ENCODE assay signal across 15 cellular contexts in the genomic region with DNA sequence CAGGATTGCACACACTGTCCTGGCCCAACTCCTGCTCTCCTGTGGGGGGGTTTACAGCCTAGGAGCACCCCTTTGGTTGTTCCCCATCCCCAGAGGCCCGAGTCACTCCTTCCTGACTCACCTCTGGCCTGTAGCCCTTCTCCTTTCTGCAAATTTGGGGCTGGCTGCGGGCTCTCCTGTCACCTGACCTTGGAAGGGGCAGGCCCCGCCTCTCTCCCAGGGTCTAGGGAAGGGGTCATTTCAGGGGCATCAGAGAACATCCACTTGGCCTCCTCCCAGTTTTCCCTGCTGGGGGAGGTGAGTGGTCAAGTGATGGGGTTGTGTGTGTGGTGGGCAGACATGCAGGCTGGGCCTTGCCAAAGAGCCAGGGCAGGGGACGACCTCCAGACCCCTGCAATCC. TPM values are rescaled to one million over a fixed set of nuclear protein-coding genes. Genes with fewer than 3 reads are reported as not detected.
A peak's percentile ranks its signal among the peaks of the same experiment; 100 is the strongest.
DNase-seq lines count a peak whose midpoint lies in the region; ATAC-seq and TF ChIP-seq lines count a peak whose summit lies in the region.
"Had no signal": no experiment of that assay in that cellular context is flagged by ENCODE, and none has a peak within 500 bp of the region (broad histone marks: within the 10 kb centered on the region; RNA-seq: fewer than 3 reads in every experiment).

No MANE protein-coding gene starts in this region.

- no peaks in the 10 kb centered on the region for H3K36me3 Mint-ChIP-seq in natural killer cell treated with Interleukin-12 subunit alpha and Interleukin-12 subunit beta and Interleukin-15 and Interleukin-18, amount 100 ng/mL, for 72 hours
- no peaks in the 10 kb centered on the region for H3K36me3 Mint-ChIP-seq in natural killer cell
- no peaks in the 10 kb centered on the region for H3K36me3 Mint-ChIP-seq in WTC11
- H3K36me3 Mint-ChIP-seq in nephron (ENCODE audit: low read depth) = peaks cover 5% of the 10 kb centered on the region
- H3K36me3 Mint-ChIP-seq: T-cell had no signal

- intact Hi-C loops in natural killer cell (cut with micrococcal nuclease) = no loop called here

- POLR2A ChIA-PET in WTC11 (lab: Charles Lee) = no interaction called here

- H3K4me1 Mint-ChIP-seq in natural killer cell treated with Interleukin-12 subunit alpha and Interleukin-12 subunit beta and Interleukin-15 and Interleukin-18, amount 100 ng/mL, for 72 hours (ENCODE audit: low read depth in 2 of 2) = peaks cover 4 to 7% of the 10 kb centered on the region in 2 donors
- H3K4me1 Mint-ChIP-seq in natural killer cell (peaks cover 5 to 10% of the 10 kb centered on the region in 2 donors), WTC11 (peaks cover 37% of the 10 kb centered on the region), nephron (peaks cover 33% of the 10 kb centered on the region)

- TF ChIP-seq CTCF in natural killer cell (IDR thresholded peaks at IDR 0.05) (no peak), WTC11 (IDR thresholded peaks at IDR 0.05) (no peak), nephron (IDR thresholded peaks at IDR 0.05; ENCODE audit: unreplicated experiment in 3 of 3) (no peak)

- CTCF ChIA-PET in WTC11 (lab: Charles Lee) = interaction anchor here (1.1 kb wide), 1 partner anchor 16 kb away, joined by 7 read pairs; no protein-coding TSS in a partner anchor

- no peaks in the 10 kb centered on the region for H3K9me3 Mint-ChIP-seq in natural killer cell treated with Interleukin-12 subunit alpha and Interleukin-12 subunit beta and Interleukin-15 and Interleukin-18, amount 100 ng/mL, for 72 hours
- no peaks in the 10 kb centered on the region for H3K9me3 Mint-ChIP-seq in natural killer cell
- H3K9me3 Mint-ChIP-seq in WTC11 = no peaks in the 10 kb centered on the region
- H3K9me3 Mint-ChIP-seq in nephron = no peaks in the 10 kb centered on the region
- H3K9me3 Mint-ChIP-seq: T-cell had no signal

- no peak for DNase-seq in natural killer cell treated with Interleukin-12 subunit alpha and Interleukin-12 subunit beta and Interleukin-15 and Interleukin-18, amount 100 ng/mL, for 72 hours (ENCODE audit: low spot score)
- DNase-seq in natural killer cell = no peak
- no peak for DNase-seq in WTC11 (ENCODE audit: low spot score)
- no peak for DNase-seq in effector CD4-positive, alpha-beta T cell
- no peak for DNase-seq in occipital lobe (lab: John Stamatoyannopoulos, UW)
- DNase-seq: NCI-H1694 treated with DMSO at 0.1 percent for 48 hours; NCI-H2227 treated with DMSO at 0.1 percent for 48 hours; stimulated activated CD4-positive, alpha-beta T cell treated with anti-CD3 and anti-CD28 coated beads, Interleukin-1b, Interleukin-23, amount 100 ng/mL, for 48 hours; T-cell had no signal

- no peak for ATAC-seq in natural killer cell treated with Interleukin-12 subunit alpha and Interleukin-12 subunit beta and Interleukin-15 and Interleukin-18, amount 100 ng/mL, for 72 hours
- no peak for ATAC-seq in natural killer cell
- no peak for ATAC-seq in WTC11
- no peak for ATAC-seq in GM19397 (IDR thresholded peaks at IDR 0.05; ENCODE audit: unreplicated experiment)
- no peak for ATAC-seq in GM18519 (IDR thresholded peaks at IDR 0.05; ENCODE audit: low FRiP score, unreplicated experiment)
- ATAC-seq: T-cell had no signal

- H3K27me3 Mint-ChIP-seq in natural killer cell treated with Interleukin-12 subunit alpha and Interleukin-12 subunit beta and Interleukin-15 and Interleukin-18, amount 100 ng/mL, for 72 hours = peaks cover 0 to 4% of the 10 kb centered on the region in 2 donors
- H3K27me3 Mint-ChIP-seq in natural killer cell (ENCODE audit: low read depth in 2 of 2) (peaks cover 0 to 3% of the 10 kb centered on the region in 2 donors), WTC11 (ENCODE audit: low read depth) (no peaks in the 10 kb centered on the region), nephron (ENCODE audit: low read depth) (peaks cover 7% of the 10 kb centered on the region)
- H3K27me3 Mint-ChIP-seq: T-cell had no signal

- no peak overlapping the region for H3K27ac Mint-ChIP-seq in natural killer cell treated with Interleukin-12 subunit alpha and Interleukin-12 subunit beta and Interleukin-15 and Interleukin-18, amount 100 ng/mL, for 72 hours
- no peak overlapping the region for H3K27ac Mint-ChIP-seq in natural killer cell
- no peak overlapping the region for H3K27ac Mint-ChIP-seq in WTC11
- peak overlapping the region in 2 of 3 experiments; percentile 59 to 61 for H3K27ac Mint-ChIP-seq in nephron

- peak overlapping the region; percentile 9 for H3K4me3 Mint-ChIP-seq in natural killer cell treated with Interleukin-12 subunit alpha and Interleukin-12 subunit beta and Interleukin-15 and Interleukin-18, amount 100 ng/mL, for 72 hours
- H3K4me3 Mint-ChIP-seq in natural killer cell = no peak overlapping the region
- peak overlapping the region; percentile 40 for H3K4me3 Mint-ChIP-seq in WTC11
- H3K4me3 Mint-ChIP-seq in nephron = peak overlapping the region; percentile 73 to 85 (median 81)

TF ChIP-seq in WTC11, 78 proteins besides CTCF, POLR2A, EP300 and RAD21:
- no peak for TF ChIP-seq CREB1 (CRISPR knock-in tag; IDR thresholded peaks at IDR 0.05)
- TF ChIP-seq, protein P1, sequence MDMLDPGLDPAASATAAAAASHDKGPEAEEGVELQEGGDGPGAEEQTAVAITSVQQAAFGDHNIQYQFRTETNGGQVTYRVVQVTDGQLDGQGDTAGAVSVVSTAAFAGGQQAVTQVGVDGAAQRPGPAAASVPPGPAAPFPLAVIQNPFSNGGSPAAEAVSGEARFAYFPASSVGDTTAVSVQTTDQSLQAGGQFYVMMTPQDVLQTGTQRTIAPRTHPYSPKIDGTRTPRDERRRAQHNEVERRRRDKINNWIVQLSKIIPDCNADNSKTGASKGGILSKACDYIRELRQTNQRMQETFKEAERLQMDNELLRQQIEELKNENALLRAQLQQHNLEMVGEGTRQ (CRISPR knock-in tag; IDR thresholded peaks at IDR 0.05) = peak; percentile 62; the same call in 1 of the 2 replicates

RNA-seq across cellular contexts. Expression of a gene that starts 1.8 kb away (rescaled TPM):
- not detected for total RNA-seq in natural killer cell treated with Interleukin-12 subunit alpha and Interleukin-12 subunit beta and Interleukin-15 and Interleukin-18, amount 100 ng/mL, for 72 hours
- under 1 TPM in 2 of 3 donors, not detected in 1; 0.12 to 0.13 TPM for total RNA-seq in natural killer cell
- 6.2 to 7.6 TPM (median 6.7 TPM) in 3 replicates for total RNA-seq in WTC11 (2021)
- 47.9 TPM for total RNA-seq in occipital lobe
- total RNA-seq: myocyte had no signal

RNA-seq across cellular contexts. Expression of a gene that starts 6.5 kb away (rescaled TPM):
- 100 to 1,000 TPM; 129 to 134 TPM for total RNA-seq in natural killer cell treated with Interleukin-12 subunit alpha and Interleukin-12 subunit beta and Interleukin-15 and Interleukin-18, amount 100 ng/mL, for 72 hours
- total RNA-seq in natural killer cell = 100 to 1,000 TPM; 140 to 173 (median 168) TPM
- 27.5 to 34.5 TPM (median 29.7 TPM) in 3 replicates for total RNA-seq in WTC11 (2021)
- total RNA-seq in occipital lobe = 9.7 TPM

RNA-seq across cellular contexts. Expression of a gene that starts 21.5 kb away (rescaled TPM):
- 1 to 10 TPM; 2.4 to 4.2 TPM for total RNA-seq in natural killer cell treated with Interleukin-12 subunit alpha and Interleukin-12 subunit beta and Interleukin-15 and Interleukin-18, amount 100 ng/mL, for 72 hours
- 1 to 10 TPM; 2.3 to 4.1 (median 3.9) TPM for total RNA-seq in natural killer cell
- 0.33 to 0.48 TPM (median 0.39 TPM) in 3 replicates for total RNA-seq in WTC11 (2021)
- not detected for total RNA-seq in occipital lobe
- total RNA-seq: epithelial cell of proximal tubule, renal cortical epithelial cell had no signal

RNA-seq across cellular contexts. Expression of a gene that starts 49.2 kb away (rescaled TPM):
- total RNA-seq in natural killer cell treated with Interleukin-12 subunit alpha and Interleukin-12 subunit beta and Interleukin-15 and Interleukin-18, amount 100 ng/mL, for 72 hours = 10 to 100 TPM; 54.5 to 57.0 TPM
- total RNA-seq in natural killer cell (10 to 100 TPM; 41.0 to 45.1 (median 44.7) TPM), WTC11 (2021) (85.9 to 90.8 TPM (median 88.3 TPM) in 3 replicates), occipital lobe (5.1 TPM)

RNA-seq across cellular contexts. Expression of a gene that starts 53.5 kb away (rescaled TPM):
- 10 to 100 TPM; 45.2 to 49.4 TPM for total RNA-seq in natural killer cell treated with Interleukin-12 subunit alpha and Interleukin-12 subunit beta and Interleukin-15 and Interleukin-18, amount 100 ng/mL, for 72 hours
- total RNA-seq in natural killer cell = 10 to 100 TPM; 21.5 to 32.6 (median 22.2) TPM
- 6.4 to 7.4 TPM (median 7.4 TPM) in 3 replicates for total RNA-seq in WTC11 (2021)
- 2.0 TPM for total RNA-seq in occipital lobe

Comparison
In these comparisons a context has a peak if more than half of its experiments do, and no peak if none do; other contexts are left out.
1. H3K27ac Mint-ChIP-seq: peak in nephron (2 of 3); none in natural killer cell treated with Interleukin-12 subunit alpha and Interleukin-12 subunit beta and Interleukin-15 and Interleukin-18, amount 100 ng/mL, for 72 hours (0 of 2), natural killer cell (0 of 2) and WTC11 (single experiment).